In genomic region chr6:154675602-154676088, GRCh38 we compare ENCODE assay signal across 1 cellular context.
A peak's percentile ranks its signal among the peaks of the same experiment; 100 is the strongest.
TF ChIP-seq lines count a peak whose summit lies in the region.

No MANE protein-coding gene starts in this region.

TF ChIP-seq in K562, 482 proteins besides CTCF, POLR2A, EP300 and RAD21 (continued from another document and continues in another):
- TF ChIP-seq PKNOX1 (IDR thresholded peaks at IDR 0.05) (peak; percentile 84), TEAD4 (IDR thresholded peaks at IDR 0.05; ENCODE audit: low read length) (peak; percentile 70), TEAD4 (CRISPR knock-in tag; IDR thresholded peaks at IDR 0.05; ENCODE audit: borderline replicate concordance) (no peak), LCOR (CRISPR knock-in tag; IDR thresholded peaks at IDR 0.05) (peak; percentile 84), TRIM28 (IDR thresholded peaks at IDR 0.05) (peak; percentile 94), ZNF592 (IDR thresholded peaks at IDR 0.05) (peak; percentile 58; the same call in 1 of the 2 replicates), ZBTB33 (CRISPR knock-in tag; IDR thresholded peaks at IDR 0.05) (peak; percentile 72; the same call in 1 of the 2 replicates), RREB1 (CRISPR knock-in tag; IDR thresholded peaks at IDR 0.05) (no peak), YY1 (IDR thresholded peaks at IDR 0.05; ENCODE audit: borderline replicate concordance in 1 of 3, control insufficient read depth in 1 of 3, extremely low read depth in 1 of 3, insufficient read depth in 3 of 3, insufficient read length in 1 of 3, insufficient replicate concordance in 2 of 3, low read depth in 1 of 3, low read length in 2 of 3) (peak in 2 of 3 experiments; percentile 43 to 65), ATF1 (CRISPR knock-in tag; IDR thresholded peaks at IDR 0.05) (no peak), ATF1 (tag; IDR thresholded peaks at IDR 0.05) (peak; percentile 53; the same call in 1 of the 2 replicates), JUN (IDR thresholded peaks at IDR 0.05; ENCODE audit: borderline replicate concordance, low read depth, low read length) (peak; percentile 41; the same call in 1 of the 2 replicates), JUN (CRISPR knock-in tag; IDR thresholded peaks at IDR 0.05; ENCODE audit: borderline replicate concordance) (no peak), CREM (IDR thresholded peaks at IDR 0.05; ENCODE audit: low read depth) (peak; percentile 44; the same call in 1 of the 2 replicates), TOE1 (IDR thresholded peaks at IDR 0.05; ENCODE audit: borderline replicate concordance) (peak; percentile 44; the same call in 1 of the 2 replicates), TOE1 (CRISPR knock-in tag; IDR thresholded peaks at IDR 0.05; ENCODE audit: borderline replicate concordance, low read depth) (no peak), E2F5 (CRISPR knock-in tag; IDR thresholded peaks at IDR 0.05) (no peak), KDM4B (IDR thresholded peaks at IDR 0.05; ENCODE audit: borderline replicate concordance in 2 of 2, low read depth in 1 of 2) (no peak), BRD9 (IDR thresholded peaks at IDR 0.05; ENCODE audit: low read depth, partially characterized antibody) (peak; percentile 37), ZNF263 (CRISPR knock-in tag; IDR thresholded peaks at IDR 0.05; ENCODE audit: borderline replicate concordance) (no peak), KLF1 (tag; IDR thresholded peaks at IDR 0.05) (no peak), GABPB1 (CRISPR knock-in tag; IDR thresholded peaks at IDR 0.05) (peak; percentile 51; the same call in 1 of the 2 replicates), CEBPB (tag; IDR thresholded peaks at IDR 0.05) (peak; percentile 80), CREB3 (tag; conservative IDR thresholded peaks at IDR 0.05; ENCODE audit: low read depth) (no peak), ID3 (CRISPR knock-in tag; IDR thresholded peaks at IDR 0.05) (no peak), ID3 (tag; IDR thresholded peaks at IDR 0.05) (peak; percentile 64; the same call in 1 of the 2 replicates), DACH1 (IDR thresholded peaks at IDR 0.05; ENCODE audit: partially characterized antibody) (peak; percentile 17), TEAD1 (CRISPR knock-in tag; IDR thresholded peaks at IDR 0.05) (peak; percentile 49 to 50; a peak in 3 of 4 replicates), RB1 (IDR thresholded peaks at IDR 0.05; ENCODE audit: low read depth) (peak; percentile 88), ESRRA (IDR thresholded peaks at IDR 0.05; ENCODE audit: borderline replicate concordance, low read depth) (0 out of 2 replicates have a peak, but pooled peaks have one; percentile 43), CGGBP1 (CRISPR knock-in tag; IDR thresholded peaks at IDR 0.05) (no peak), ZFP91 (CRISPR knock-in tag; IDR thresholded peaks at IDR 0.05) (no peak), GATAD2B (IDR thresholded peaks at IDR 0.05; ENCODE audit: borderline replicate concordance) (peak; percentile 69; the same call in 1 of the 2 replicates), NONO (IDR thresholded peaks at IDR 0.05; ENCODE audit: low read depth in 2 of 2, low read length in 1 of 2) (no peak), BCL6 (CRISPR knock-in tag; IDR thresholded peaks at IDR 0.05) (no peak), VEZF1 (CRISPR knock-in tag; IDR thresholded peaks at IDR 0.05) (peak; percentile 49), ARID2 (IDR thresholded peaks at IDR 0.05) (peak; percentile 95), CBX3 (IDR thresholded peaks at IDR 0.05; ENCODE audit: borderline replicate concordance in 1 of 2, low read length in 2 of 2) (peak in 1 of 2 experiments; percentile 99; a peak in 2 of 3 replicates), RCOR1 (IDR thresholded peaks at IDR 0.05; ENCODE audit: borderline replicate concordance in 1 of 2, low read depth in 2 of 2, low read length in 2 of 2) (peak in 1 of 2 experiments; percentile 81; a peak in 2 of 4 replicates)
